8 cellular contexts compared by ENCODE assay signal in the genomic region with DNA sequence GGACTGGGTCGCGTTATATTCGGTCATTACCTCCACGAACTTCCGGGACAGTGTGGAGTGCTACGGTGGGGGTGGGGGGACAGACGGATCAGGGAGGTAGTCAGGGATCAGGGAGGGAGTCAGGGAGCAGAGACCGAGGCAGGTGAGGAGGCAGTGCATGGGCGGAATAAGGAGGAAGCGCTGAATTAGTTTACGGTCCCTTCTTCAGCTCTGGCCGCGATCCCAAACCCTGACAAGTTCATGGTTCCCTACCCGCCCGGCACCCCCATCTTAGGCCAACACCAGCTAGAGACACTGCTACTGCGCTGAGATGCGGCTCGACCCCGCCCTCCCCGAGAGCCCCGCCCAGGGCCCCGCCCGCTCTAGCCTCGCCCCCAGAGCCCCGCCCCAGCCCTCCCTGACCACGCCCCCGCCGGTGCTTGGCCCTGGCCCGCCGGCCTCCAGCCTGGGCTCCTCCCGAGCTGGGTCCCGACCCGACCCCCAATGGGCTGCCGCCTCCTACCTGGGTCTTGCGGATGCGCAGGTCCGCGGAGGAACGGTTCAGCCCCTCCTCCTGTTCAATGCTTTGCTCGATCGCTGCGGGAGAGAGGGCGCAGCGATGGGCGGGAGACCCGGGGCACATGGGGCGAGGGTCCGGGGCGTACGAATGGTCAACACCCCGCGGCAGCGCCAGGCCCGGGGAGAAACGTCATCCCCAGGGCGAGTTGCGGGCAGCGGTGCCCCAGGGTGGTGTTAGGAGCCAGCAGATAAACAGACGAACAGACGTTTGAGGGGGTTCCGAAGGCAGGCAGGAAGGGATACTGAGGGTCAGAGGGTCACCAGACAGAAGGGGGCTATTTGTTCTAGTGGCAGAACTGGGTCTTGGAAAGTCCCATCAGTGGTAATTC. TPM values are rescaled to one million over a fixed set of nuclear protein-coding genes. Genes with fewer than 3 reads are reported as not detected.
DNase-seq lines count a peak whose midpoint lies in the region; ATAC-seq and TF ChIP-seq lines count a peak whose summit lies in the region.

No MANE protein-coding gene starts in this region.

- peak; percentile 97 for ATAC-seq in left lung

- peaks cover 0 to 28% of the 10 kb centered on the region in 2 donors for H3K27me3 ChIP-seq in left lung

- H3K4me1 ChIP-seq in left lung = peaks cover 7 to 24% of the 10 kb centered on the region in 2 donors

- no peaks in the 10 kb centered on the region for H3K36me3 ChIP-seq in left lung

- DNase-seq in ELR (ENCODE audit: low read depth) (peak; percentile 87), HCEC 1CT (peak; percentile 87), NCI-H1105 treated with DMSO at 0.1 percent for 48 hours (lab: John Stamatoyannopoulos, UW) (peak; percentile 21), choroid plexus epithelial cell (ENCODE audit: low read depth) (peak; percentile 78), left lung (peak; percentile 87 to 96), dedifferentiated amniotic fluid mesenchymal stem cell (ENCODE audit: extremely low spot score) (no peak)
- peak; percentile 69 for DNase-seq in activated CD4-positive, alpha-beta T cell treated with anti-CD3 and anti-CD28 coated beads for 1 hour
- DNase-seq in stimulated activated CD4-positive, alpha-beta T cell treated with anti-CD3 and anti-CD28 coated beads, Interleukin-4, amount 100 ng/mL, for 48 hours (ENCODE audit: low read depth in 2 of 2) = peak; percentile 78 to 88

- H3K27ac ChIP-seq in left lung = peak overlapping the region in 1 of 2 donors; percentile 18

- intact Hi-C loops in left lung (cut with DNase I) = no loop called here

- TF ChIP-seq CTCF in choroid plexus epithelial cell (conservative IDR thresholded peaks at IDR 0.05; ENCODE audit: low read depth, low read length) (no peak), left lung (IDR thresholded peaks at IDR 0.05) (no peak)

- no peaks in the 10 kb centered on the region for H3K9me3 ChIP-seq in left lung

- H3K4me3 ChIP-seq in choroid plexus epithelial cell (ENCODE audit: low read depth, low read length) (peak overlapping the region; percentile 65), left lung (peak overlapping the region; percentile 40 to 47)

RNA-seq across cellular contexts. Expression of gene HSD3B7, which starts 12.2 kb away (rescaled TPM):
- total RNA-seq in left lung = 10 to 100 TPM; 25.9 to 28.4 TPM

RNA-seq across cellular contexts. Expression of gene STX1B, which starts 13.2 kb away (rescaled TPM):
- under 1 TPM; 0.47 to 0.50 TPM for total RNA-seq in left lung

RNA-seq across cellular contexts. Expression of gene STX4, which starts 36.1 kb away (rescaled TPM):
- 10 to 100 TPM; 65.4 to 84.8 TPM for total RNA-seq in left lung

RNA-seq across cellular contexts. Expression of gene SETD1A, which starts 39.7 kb away (rescaled TPM):
- 10 to 100 TPM; 12.1 to 16.4 TPM for total RNA-seq in left lung

RNA-seq across cellular contexts. Expression of gene ORAI3, which starts 48.4 kb away (rescaled TPM):
- 10 to 100 TPM; 20.7 to 23.2 TPM for total RNA-seq in left lung
